In the genomic region with DNA sequence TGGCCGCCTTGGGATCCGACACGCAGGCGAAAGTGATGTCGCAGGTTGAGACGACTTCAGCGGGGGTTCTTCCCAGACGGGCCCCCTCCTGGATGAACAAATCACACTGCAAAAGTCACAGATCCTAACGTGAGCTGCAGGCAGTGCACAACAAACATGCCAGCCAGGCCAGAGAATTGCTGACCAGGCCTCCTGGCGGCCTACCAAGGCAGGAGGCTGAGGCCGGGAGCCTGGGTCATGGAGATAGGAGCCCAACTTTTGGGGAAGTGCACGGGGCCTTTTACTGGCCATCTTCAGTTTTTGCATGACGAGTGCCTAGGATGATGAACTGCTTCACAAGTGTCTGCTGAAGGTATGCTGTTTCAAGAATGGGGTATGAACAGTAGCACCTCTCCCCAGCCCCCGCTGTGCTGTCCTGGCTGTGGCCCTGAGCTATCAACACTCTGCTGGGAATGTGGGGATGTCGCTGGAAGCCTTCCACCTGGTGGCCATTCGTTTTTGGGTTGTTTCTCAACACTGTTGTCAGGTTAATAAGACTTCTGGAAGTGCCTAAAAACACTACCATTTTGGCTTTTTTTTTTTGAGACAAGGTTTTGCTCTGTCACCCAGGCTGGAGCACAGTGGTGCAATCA, we compare ENCODE assay signal across 1 cellular context.
TF ChIP-seq lines count a peak whose summit lies in the region.

No MANE protein-coding gene starts in this region.

TF ChIP-seq in IMR-90, 13 proteins besides CTCF, POLR2A, EP300 and RAD21:
- TF ChIP-seq, protein P1, sequence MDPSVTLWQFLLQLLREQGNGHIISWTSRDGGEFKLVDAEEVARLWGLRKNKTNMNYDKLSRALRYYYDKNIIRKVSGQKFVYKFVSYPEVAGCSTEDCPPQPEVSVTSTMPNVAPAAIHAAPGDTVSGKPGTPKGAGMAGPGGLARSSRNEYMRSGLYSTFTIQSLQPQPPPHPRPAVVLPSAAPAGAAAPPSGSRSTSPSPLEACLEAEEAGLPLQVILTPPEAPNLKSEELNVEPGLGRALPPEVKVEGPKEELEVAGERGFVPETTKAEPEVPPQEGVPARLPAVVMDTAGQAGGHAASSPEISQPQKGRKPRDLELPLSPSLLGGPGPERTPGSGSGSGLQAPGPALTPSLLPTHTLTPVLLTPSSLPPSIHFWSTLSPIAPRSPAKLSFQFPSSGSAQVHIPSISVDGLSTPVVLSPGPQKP (IDR thresholded peaks at IDR 0.05; ENCODE audit: borderline replicate concordance, low read depth, low read length) = no peak
- TF ChIP-seq FOS (IDR thresholded peaks at IDR 0.05; ENCODE audit: low read depth, low read length) (no peak), MAFK (IDR thresholded peaks at IDR 0.05; ENCODE audit: low read depth, low read length) (no peak), RFX5 (IDR thresholded peaks at IDR 0.05; ENCODE audit: low read depth, low read length) (no peak), RCOR1 (IDR thresholded peaks at IDR 0.05; ENCODE audit: insufficient replicate concordance, low read length) (no peak), BHLHE40 (IDR thresholded peaks at IDR 0.05; ENCODE audit: low read depth, low read length) (no peak), MXI1 (IDR thresholded peaks at IDR 0.05; ENCODE audit: borderline replicate concordance, low read depth, low read length) (no peak), SMC3 (IDR thresholded peaks at IDR 0.05; ENCODE audit: low read depth, low read length) (no peak), MAZ (IDR thresholded peaks at IDR 0.05; ENCODE audit: borderline replicate concordance, low read depth, low read length) (no peak), NFE2L2 (IDR thresholded peaks at IDR 0.05; ENCODE audit: low read depth, low read length) (no peak), CHD1 (IDR thresholded peaks at IDR 0.05; ENCODE audit: low read depth, low read length) (no peak), CEBPB (IDR thresholded peaks at IDR 0.05; ENCODE audit: low read depth, low read length) (no peak)
- TF ChIP-seq, protein P2, sequence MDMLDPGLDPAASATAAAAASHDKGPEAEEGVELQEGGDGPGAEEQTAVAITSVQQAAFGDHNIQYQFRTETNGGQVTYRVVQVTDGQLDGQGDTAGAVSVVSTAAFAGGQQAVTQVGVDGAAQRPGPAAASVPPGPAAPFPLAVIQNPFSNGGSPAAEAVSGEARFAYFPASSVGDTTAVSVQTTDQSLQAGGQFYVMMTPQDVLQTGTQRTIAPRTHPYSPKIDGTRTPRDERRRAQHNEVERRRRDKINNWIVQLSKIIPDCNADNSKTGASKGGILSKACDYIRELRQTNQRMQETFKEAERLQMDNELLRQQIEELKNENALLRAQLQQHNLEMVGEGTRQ (IDR thresholded peaks at IDR 0.05; ENCODE audit: low read depth, low read length) = no peak
